In genomic region chr2:5020451-5020850, GRCh38 we compare ENCODE assay signal across 26 cellular contexts.
DNase-seq lines count a peak whose midpoint lies in the region; ATAC-seq and TF ChIP-seq lines count a peak whose summit lies in the region.
"Had no signal": no experiment of that assay in that cellular context is flagged by ENCODE, and none has a peak within 500 bp of the region (broad histone marks: within the 10 kb centered on the region; RNA-seq: fewer than 3 reads in every experiment).

No MANE protein-coding gene starts in this region.

- H3K9me3 ChIP-seq in WERI-Rb-1 (ENCODE audit: severe bottlenecking), result peaks cover 11% of the 10 kb centered on the region
- H3K9me3 ChIP-seq: gastrocnemius medialis, prostate gland had no signal

- ATAC-seq in esophagus mucosa, result no peak
- ATAC-seq: gastrocnemius medialis; HepG2; lower lobe of right lung; naive thymus-derived CD8-positive, alpha-beta T cell; sciatic nerve had no signal

- H3K36me3 ChIP-seq in WERI-Rb-1, result no peaks in the 10 kb centered on the region; the same call in 1 of the 2 replicates
- H3K36me3 ChIP-seq: BLaER1, breast epithelium, gastrocnemius medialis, lower lobe of right lung, prostate gland, stomach, uterus had no signal

- H3K27me3 ChIP-seq in WERI-Rb-1 (ENCODE audit: insufficient read depth, low read depth, severe bottlenecking), result no peaks in the 10 kb centered on the region
- H3K27me3 ChIP-seq: BLaER1, breast epithelium, gastrocnemius medialis, stomach, uterus had no signal

- no peak for TF ChIP-seq CTCF in WERI-Rb-1 (IDR thresholded peaks at IDR 0.05; ENCODE audit: low read depth, low read length)

- no peak overlapping the region for H3K4me3 ChIP-seq in WERI-Rb-1 (ENCODE audit: low read depth, low read length)
- H3K4me3 ChIP-seq: BLaER1, breast epithelium, gastrocnemius medialis, GM23248, lower lobe of right lung, prostate gland, stomach, uterus had no signal

- peak; percentile 1 for DNase-seq in COR-L47 (lab: John Stamatoyannopoulos, UW)
- peak; percentile 72 for DNase-seq in NCI-H1417 treated with DMSO at 0.1 percent for 48 hours (lab: John Stamatoyannopoulos, UW)
- peak; percentile 99 for DNase-seq in NCI-H524 (lab: John Stamatoyannopoulos, UW)
- DNase-seq in WERI-Rb-1, result peak; percentile 58
- DNase-seq in activated CD8-positive, alpha-beta memory T cell treated with anti-CD3 and anti-CD28 coated beads, Interleukin-2, amount 50 U/mL, for 48 hours, result no peak
- DNase-seq in activated T-cell treated with anti-CD3 and anti-CD28 coated beads, Interleukin-2, amount 50 U/mL, for 1 hour, result no peak
- DNase-seq: activated CD4-positive, alpha-beta T cell treated with anti-CD3 and anti-CD28 coated beads for 4 hours; activated T-cell treated with anti-CD3 and anti-CD28 coated beads for 4 hours; gastrocnemius medialis; GM23248; hippocampal formation; lower lobe of right lung; naive thymus-derived CD8-positive, alpha-beta T cell; NCI-H187; NCI-H2227 treated with DMSO at 0.1 percent for 48 hours; NK-92 treated with Interleukin-12 subunit alpha and Interleukin-12 subunit beta, amount 100 ng/mL, for 24 hours; occipital lobe; stimulated activated CD4-positive, alpha-beta T cell treated with anti-CD3 and anti-CD28 coated beads, Interleukin-4, amount 100 ng/mL, for 1 hour; stomach; uterus had no signal

- no peak overlapping the region; the same call in 1 of the 2 replicates for H3K27ac ChIP-seq in WERI-Rb-1
- H3K27ac ChIP-seq: BLaER1, breast epithelium, gastrocnemius medialis, GM23248, lower lobe of right lung, prostate gland, stomach, uterus had no signal

Comparison
In these comparisons a context has a peak if more than half of its experiments do, and no peak if none do; other contexts are left out.
1. DNase-seq: peak in COR-L47 (single experiment), NCI-H1417 treated with DMSO at 0.1 percent for 48 hours (single experiment), NCI-H524 (2 of 2) and WERI-Rb-1 (single experiment); none in activated CD8-positive, alpha-beta memory T cell treated with anti-CD3 and anti-CD28 coated beads, Interleukin-2, amount 50 U/mL, for 48 hours (single experiment) and activated T-cell treated with anti-CD3 and anti-CD28 coated beads, Interleukin-2, amount 50 U/mL, for 1 hour (single experiment).